Comparison of ENCODE assay signal across 8 cellular contexts in the genomic region with DNA sequence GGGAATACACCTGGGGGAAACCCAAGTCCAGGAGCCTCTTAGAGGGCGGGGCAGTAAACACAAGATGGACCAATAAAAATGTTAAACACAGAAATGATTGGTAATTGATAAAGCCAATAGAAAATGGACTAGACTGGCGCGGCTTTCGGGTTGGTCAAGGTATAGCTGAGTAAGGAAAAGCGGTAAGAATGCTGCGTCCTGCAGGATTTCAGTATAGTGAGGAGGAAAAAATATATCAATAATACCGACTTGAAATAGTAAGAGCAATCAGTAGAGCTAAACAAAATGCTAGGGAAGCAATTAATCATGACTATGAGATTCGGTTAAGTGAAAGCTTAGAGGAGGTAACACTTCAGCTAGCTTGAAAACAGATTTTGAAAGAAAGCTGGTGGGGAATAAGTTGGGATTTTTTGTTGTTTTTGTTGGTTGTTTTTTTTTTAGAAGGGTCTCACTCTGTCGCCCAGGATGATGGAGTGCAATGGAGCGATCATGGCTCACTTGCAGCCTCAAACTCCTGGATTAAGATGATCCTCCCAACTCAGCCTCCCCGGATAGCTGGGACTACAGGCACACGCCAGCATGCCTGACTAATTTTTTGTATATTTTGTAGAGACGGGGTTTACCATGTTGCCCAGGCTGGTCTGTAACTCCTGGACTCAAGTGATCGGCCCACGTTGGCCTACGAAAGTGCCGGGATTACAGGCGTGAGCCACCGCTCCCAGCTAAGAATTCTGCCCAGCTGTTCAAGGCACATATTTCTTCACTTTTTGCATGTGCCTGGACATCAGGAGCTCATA. TPM values are rescaled to one million over a fixed set of nuclear protein-coding genes. Genes with fewer than 3 reads are reported as not detected.
A peak's percentile ranks its signal among the peaks of the same experiment; 100 is the strongest.
DNase-seq lines count a peak whose midpoint lies in the region; ATAC-seq and TF ChIP-seq lines count a peak whose summit lies in the region.

No MANE protein-coding gene starts in this region.

- DNase-seq in GM12864 (ENCODE audit: low read depth) (no peak), stomach (no peak), Ammon's horn (ENCODE audit: low spot score) (no peak), NCI-H2107 treated with DMSO at 0.1 percent for 48 hours (lab: John Stamatoyannopoulos, UW; ENCODE audit: unreplicated experiment) (no peak)

- H3F3A ChIP-seq in SU-DHL-6 (ENCODE audit: insufficient read depth), result peaks cover 16% of the 10 kb centered on the region

- WGBS in stomach, 5 donors, result 47 to 52% (median 50%) methylated on average over 19 of the region's 19 CpGs

- H3K27ac ChIP-seq in SU-DHL-6 (ENCODE audit: low read depth, low read length), result peak overlapping the region; percentile 30; the same call in 1 of the 2 replicates
- H3K27ac ChIP-seq in iPS-20b (ENCODE audit: low read length), result peak overlapping the region; percentile 5
- H3K27ac ChIP-seq in stomach, result peak overlapping the region in 4 of 5 donors; percentile 4 to 88 (median 85)

- peak overlapping the region; percentile 88 for H2AFZ ChIP-seq in SU-DHL-6 (ENCODE audit: low read depth, low read length, severe bottlenecking)

- TF ChIP-seq CTCF in GM12864 (IDR thresholded peaks at IDR 0.05; ENCODE audit: low read depth, low read length, missing control alignments) (no peak), SU-DHL-6 (IDR thresholded peaks at IDR 0.05; ENCODE audit: insufficient read depth, low read length, poor library complexity, severe bottlenecking) (no peak), stomach (IDR thresholded peaks at IDR 0.05) (no peak)

- no peaks in the 10 kb centered on the region; the same call in 1 of the 2 replicates for H4K20me1 ChIP-seq in SU-DHL-6 (ENCODE audit: low read depth, low read length)

- no peak for TF ChIP-seq EP300 in stomach (IDR thresholded peaks at IDR 0.05)

- H3K4me1 ChIP-seq in iPS-20b (ENCODE audit: insufficient read depth, low read length) (peaks cover 9% of the 10 kb centered on the region; the same call in 1 of the 2 replicates), stomach (peaks cover 0 to 28% (median 15%) of the 10 kb centered on the region in 4 donors)

- ATAC-seq in GM21717 (IDR thresholded peaks at IDR 0.05; ENCODE audit: unreplicated experiment) (no peak), GM19328 (IDR thresholded peaks at IDR 0.05; ENCODE audit: unreplicated experiment) (no peak)

- no peaks in the 10 kb centered on the region for H3K9me2 ChIP-seq in SU-DHL-6 (replicated peaks; ENCODE audit: insufficient read depth, low read length)

- intact Hi-C loops in stomach (cut with DNase I; ENCODE audit: low total_unique reads), result loop anchor here (5.0 to 10.0 kb wide), 2 partner anchors 134 to 477 kb away; a partner anchor contains a TSS

- H3K9me3 ChIP-seq in SU-DHL-6 (ENCODE audit: insufficient read depth, low read length) (no peaks in the 10 kb centered on the region), iPS-20b (ENCODE audit: insufficient read depth, low read depth, low read length) (no peaks in the 10 kb centered on the region), stomach (no peaks in the 10 kb centered on the region)

- H3K36me3 ChIP-seq in SU-DHL-6 (ENCODE audit: low read length) (no peaks in the 10 kb centered on the region), iPS-20b (ENCODE audit: insufficient read depth, low read depth, low read length) (no peaks in the 10 kb centered on the region), stomach (peaks cover 0 to 6% (median 0%) of the 10 kb centered on the region in 4 donors)

- H3K4me3 ChIP-seq in GM12864 (ENCODE audit: low read depth, low read length) (peak overlapping the region; percentile 14; the same call in 1 of the 2 replicates), SU-DHL-6 (ENCODE audit: insufficient read depth, low read length, poor library complexity, severe bottlenecking) (peak overlapping the region; percentile 53), iPS-20b (ENCODE audit: low read length) (peak overlapping the region; percentile 59), stomach (peak overlapping the region; percentile 76 to 95 (median 88))

- TF ChIP-seq POLR2A in stomach (IDR thresholded peaks at IDR 0.05), result no peak

- H3K4me2 ChIP-seq in SU-DHL-6 (ENCODE audit: low read depth, low read length, poor library complexity, severe bottlenecking), result peak overlapping the region; percentile 77

- peak overlapping the region; percentile 15; the same call in 1 of the 2 replicates for H3K9ac ChIP-seq in SU-DHL-6 (ENCODE audit: low read length)
- peak overlapping the region; percentile 51; the same call in 1 of the 2 replicates for H3K9ac ChIP-seq in iPS-20b (ENCODE audit: low read depth, low read length)

- H3K79me2 ChIP-seq in SU-DHL-6 (ENCODE audit: insufficient read depth, low read length), result no peaks in the 10 kb centered on the region

- H3K27me3 ChIP-seq in SU-DHL-6 (ENCODE audit: low read length), result no peaks in the 10 kb centered on the region
- H3K27me3 ChIP-seq in iPS-20b (ENCODE audit: insufficient read depth, low read length), result peaks cover 18% of the 10 kb centered on the region
- H3K27me3 ChIP-seq in stomach, result no peaks in the 10 kb centered on the region

RNA-seq across cellular contexts. Expression of a gene that starts 0.7 kb away (rescaled TPM):
- total RNA-seq in stomach, result 10 to 100 TPM in 1 of 5 donors, 1 to 10 TPM in 3, not detected in 1; 2.8 to 11.2 (median 7.4) TPM
- 1 to 10 TPM; 3.5 to 4.0 (median 3.8) TPM for polyA plus RNA-seq in stomach

RNA-seq across cellular contexts. Expression of a gene that starts 8.2 kb away (rescaled TPM):
- 1 to 10 TPM in 1 of 5 donors, under 1 TPM in 1, not detected in 3; 0.18 to 2.7 TPM for total RNA-seq in stomach
- 1 to 10 TPM; 1.2 to 2.6 (median 1.8) TPM for polyA plus RNA-seq in stomach

RNA-seq across cellular contexts. Expression of a gene that starts 8.4 kb away (rescaled TPM):
- 10 to 100 TPM in 1 of 5 donors, 1 to 10 TPM in 2, under 1 TPM in 2; 0.58 to 20.6 (median 1.6) TPM for total RNA-seq in stomach
- polyA plus RNA-seq in stomach, result 1 to 10 TPM; 1.7 to 2.3 (median 1.7) TPM

RNA-seq across cellular contexts. Expression of a gene that starts 30.0 kb away (rescaled TPM):
- 100 to 1,000 TPM in 4 of 5 donors, 10 to 100 TPM in 1; 77.6 to 447 (median 187) TPM for total RNA-seq in stomach
- polyA plus RNA-seq in stomach, result 100 to 1,000 TPM; 570 to 892 (median 660) TPM

RNA-seq across cellular contexts. Expression of a gene that starts 59.0 kb away (rescaled TPM):
- 100 to 1,000 TPM in 4 of 5 donors, 10 to 100 TPM in 1; 10.5 to 203 (median 141) TPM for total RNA-seq in stomach
- polyA plus RNA-seq in stomach, result 100 to 1,000 TPM; 192 to 246 (median 212) TPM

Comparison
In these comparisons a context has a peak if more than half of its experiments do, and no peak if none do; other contexts are left out.
1. H3K4me3 ChIP-seq: peak in every context shown above with its lines; median percentile 88 in stomach; 59 in iPS-20b; 53 in SU-DHL-6; 14 in GM12864.
2. H3K27ac ChIP-seq: peak in every context shown above with its lines; median percentile 85 in stomach; 30 in SU-DHL-6; 5 in iPS-20b.